1 cellular context compared by ENCODE assay signal in genomic region chr1:151013518-151013917, GRCh38.
TF ChIP-seq lines count a peak whose summit lies in the region.

No MANE protein-coding gene starts in this region.

TF ChIP-seq in K562, 482 proteins besides CTCF, POLR2A, EP300 and RAD21:
- TF ChIP-seq CREB3L1 (IDR thresholded peaks at IDR 0.05; ENCODE audit: borderline replicate concordance, low read depth) (0 out of 2 replicates have a peak, but pooled peaks have one; percentile 37), EP400 (IDR thresholded peaks at IDR 0.05) (peak; percentile 19; the same call in 1 of the 2 replicates), CREM (IDR thresholded peaks at IDR 0.05; ENCODE audit: low read depth) (peak; percentile 37; the same call in 1 of the 2 replicates), POLR2AphosphoS5 (IDR thresholded peaks at IDR 0.05; ENCODE audit: control insufficient read depth, insufficient read depth, low read depth, low read length) (0 out of 2 replicates have a peak, but pooled peaks have one; percentile 27), CXXC5 (CRISPR knock-in tag; IDR thresholded peaks at IDR 0.05) (0 out of 2 replicates have a peak, but pooled peaks have one; percentile 7), CBX8 (IDR thresholded peaks at IDR 0.05; ENCODE audit: borderline replicate concordance, extremely low read depth, low read depth, low read length, poor library complexity, severe bottlenecking) (no peak), ZFP30 (CRISPR knock-in tag; IDR thresholded peaks at IDR 0.05; ENCODE audit: borderline replicate concordance) (no peak), TRIM25 (IDR thresholded peaks at IDR 0.05; ENCODE audit: borderline replicate concordance) (no peak), WHSC1 (IDR thresholded peaks at IDR 0.05; ENCODE audit: low read length) (no peak), MNT (conservative IDR thresholded peaks at IDR 0.05) (peak; percentile 44 to 71; a peak in 3 of 4 replicates), ATF1 (CRISPR knock-in tag; IDR thresholded peaks at IDR 0.05) (no peak), ATF1 (tag; IDR thresholded peaks at IDR 0.05) (0 out of 2 replicates have a peak, but pooled peaks have one; percentile 15), SMARCA4 (IDR thresholded peaks at IDR 0.05) (peak; percentile 42; the same call in 1 of the 2 replicates), ATF3 (IDR thresholded peaks at IDR 0.05) (no peak), ATF3 (CRISPR knock-in tag; conservative IDR thresholded peaks at IDR 0.05) (no peak), MLX (CRISPR knock-in tag; conservative IDR thresholded peaks at IDR 0.05) (no peak), SIN3B (IDR thresholded peaks at IDR 0.05; ENCODE audit: low read depth) (no peak), FOXJ2 (tag; IDR thresholded peaks at IDR 0.05) (0 out of 2 replicates have a peak, but pooled peaks have one; percentile 24), RCOR1 (IDR thresholded peaks at IDR 0.05; ENCODE audit: borderline replicate concordance in 1 of 2, low read depth in 2 of 2, low read length in 2 of 2) (peak in 1 of 2 experiments; percentile 43; a peak in 1 of 4 replicates), JUND (IDR thresholded peaks at IDR 0.05; ENCODE audit: borderline replicate concordance, low read depth, low read length) (peak; percentile 42; the same call in 1 of the 2 replicates), JUND (tag; IDR thresholded peaks at IDR 0.05; ENCODE audit: borderline replicate concordance, low read depth, low read length) (no peak; the same call in 2 of the 3 replicates), ATF7 (IDR thresholded peaks at IDR 0.05) (peak; percentile 43; the same call in 1 of the 2 replicates), CBFA2T3 (IDR thresholded peaks at IDR 0.05) (peak; percentile 28; the same call in 1 of the 2 replicates), PCBP1 (IDR thresholded peaks at IDR 0.05; ENCODE audit: low read depth, low read length, poor library complexity, severe bottlenecking) (no peak), HMBOX1 (IDR thresholded peaks at IDR 0.05) (peak; percentile 35; the same call in 1 of the 2 replicates), ZNF639 (CRISPR knock-in tag; conservative IDR thresholded peaks at IDR 0.05 in 1 of 2, IDR thresholded peaks at IDR 0.05 in 1 of 2) (0 out of 4 replicates have a peak, but pooled peaks of 1 of the 2 experiments have one; percentile 27), CBX3 (IDR thresholded peaks at IDR 0.05; ENCODE audit: borderline replicate concordance in 1 of 2, low read length in 2 of 2) (peak in 1 of 2 experiments; percentile 32; a peak in 1 of 3 replicates), ARID1B (IDR thresholded peaks at IDR 0.05) (peak; percentile 48; the same call in 1 of the 2 replicates), ZBTB1 (CRISPR knock-in tag; IDR thresholded peaks at IDR 0.05; ENCODE audit: borderline replicate concordance, low read depth) (no peak), TCF3 (CRISPR knock-in tag; IDR thresholded peaks at IDR 0.05) (peak; percentile 32; the same call in 1 of the 2 replicates), ZNF212 (CRISPR knock-in tag; IDR thresholded peaks at IDR 0.05) (no peak), TEAD4 (IDR thresholded peaks at IDR 0.05; ENCODE audit: low read length) (peak; percentile 47), TEAD4 (CRISPR knock-in tag; IDR thresholded peaks at IDR 0.05; ENCODE audit: borderline replicate concordance) (no peak), AFF4 (CRISPR knock-in tag; IDR thresholded peaks at IDR 0.05) (no peak), PKNOX1 (IDR thresholded peaks at IDR 0.05) (peak; percentile 53), FOXK2 (conservative IDR thresholded peaks at IDR 0.05 in 1 of 2, IDR thresholded peaks at IDR 0.05 in 1 of 2; ENCODE audit: low read depth in 2 of 2) (peak; percentile 92 to 95), MYC (IDR thresholded peaks at IDR 0.05; ENCODE audit: low read depth, low read length) (peak; percentile 61; the same call in 1 of the 2 replicates), MYC (CRISPR knock-in tag; IDR thresholded peaks at IDR 0.05; ENCODE audit: borderline replicate concordance, low read depth) (no peak), ZNF707 (CRISPR knock-in tag; conservative IDR thresholded peaks at IDR 0.05) (no peak), MEIS2 (IDR thresholded peaks at IDR 0.05; ENCODE audit: partially characterized antibody) (peak; percentile 42), ZNF239 (CRISPR knock-in tag; IDR thresholded peaks at IDR 0.05) (no peak), RFX1 (IDR thresholded peaks at IDR 0.05) (peak; percentile 81), HES1 (IDR thresholded peaks at IDR 0.05; ENCODE audit: low read depth) (no peak), U2AF1 (optimal IDR thresholded peaks at IDR 0.05; ENCODE audit: low read depth, low read length) (no peak)
